In the genomic region with DNA sequence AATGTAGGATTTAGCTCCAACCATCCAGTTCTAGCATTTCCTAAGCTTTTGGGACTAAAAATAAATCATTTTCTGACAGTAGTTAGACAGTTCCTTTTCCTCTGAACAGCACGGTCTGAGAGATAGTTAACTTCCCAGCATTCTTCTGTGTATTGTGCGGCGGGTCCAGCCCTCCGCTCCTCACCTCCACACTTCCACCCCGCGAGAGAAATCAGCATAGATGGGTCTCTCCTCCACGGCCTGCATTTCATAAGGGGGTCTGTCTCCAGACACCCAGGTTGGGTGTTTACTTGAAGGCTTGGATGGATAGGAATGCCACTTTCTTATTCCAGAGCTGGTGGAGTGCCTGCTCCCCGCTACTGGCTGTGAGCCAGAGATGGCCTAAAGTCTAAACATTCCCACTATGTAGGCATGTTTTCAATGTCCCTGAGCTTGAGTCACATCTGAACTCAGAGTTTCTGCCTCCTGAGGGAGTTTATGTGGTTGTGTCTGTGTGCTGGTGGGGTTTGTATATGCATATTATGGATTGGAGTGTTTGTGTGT, we compare ENCODE assay signal across 15 cellular contexts. TPM values are rescaled to one million over a fixed set of nuclear protein-coding genes. Genes with fewer than 3 reads are reported as not detected.
DNase-seq lines count a peak whose midpoint lies in the region; ATAC-seq, FAIRE-seq and TF ChIP-seq lines count a peak whose summit lies in the region.
"Had no signal": no experiment of that assay in that cellular context is flagged by ENCODE, and none has a peak within 500 bp of the region (broad histone marks: within the 10 kb centered on the region; RNA-seq: fewer than 3 reads in every experiment).

No MANE protein-coding gene starts in this region.

- H3K4me1 Mint-ChIP-seq in stimulated activated memory B cell treated with anti-CD40 and anti-IgM and Interleukin-4, amounts not matched to agents 10 μg/mL and 1 μg/mL and 100 μg/mL, for 72 hours, result no peaks in the 10 kb centered on the region

- no peak overlapping the region for H3K27ac ChIP-seq in K562 (ENCODE audit: extremely low read depth, low read depth, low read length)
- H3K27ac ChIP-seq in left ventricle myocardium inferior (replicated peaks), result peak overlapping the region; percentile 64
- no peak overlapping the region for H3K27ac ChIP-seq in smooth muscle cell (ENCODE audit: low read depth)

- 21% methylated on average over 8 of the region's 8 CpGs for WGBS in K562 (ENCODE audit: insufficient coverage, low coverage, missing lambda C conversion rate)
- WGBS in smooth muscle cell (ENCODE audit: low lambda C conversion rate), result 65% methylated on average over 8 of the region's 8 CpGs

- H3F3A ChIP-seq in smooth muscle cell (ENCODE audit: low read depth), result no peaks in the 10 kb centered on the region

- H3K79me2 ChIP-seq in K562 (ENCODE audit: control insufficient read depth, insufficient read depth, low read length) (no peaks in the 10 kb centered on the region), smooth muscle cell (ENCODE audit: low read depth) (no peaks in the 10 kb centered on the region)

- no peak for TF ChIP-seq EP300 in K562 (IDR thresholded peaks at IDR 0.05; ENCODE audit: low read length)

- no peak for FAIRE-seq in K562 (lab: Jason Lieb, UNC)
- FAIRE-seq: keratinocyte had no signal

- H3K27ac Mint-ChIP-seq in stimulated activated memory B cell treated with anti-CD40 and anti-IgM and Interleukin-4, amounts not matched to agents 10 μg/mL and 1 μg/mL and 100 μg/mL, for 72 hours, result no peak overlapping the region
- H3K27ac Mint-ChIP-seq: activated naive CD8-positive, alpha-beta T cell treated with anti-CD3 and anti-CD28 coated beads, Interleukin-2, amount 10 ng/mL, durations not matched to agents 7 days and 5 days; stimulated activated effector memory CD8-positive, alpha-beta T cell treated with anti-CD3 and anti-CD28 coated beads, Interleukin-12 subunit alpha, Interleukin-12 subunit beta, amount 100 ng/mL, for 72 hours; T-helper 17 cell had no signal

- H3K9me3 ChIP-seq in K562 (replicated peaks; ENCODE audit: control insufficient read depth, insufficient read depth, low read depth, low read length), result no peaks in the 10 kb centered on the region
- H3K9me3 ChIP-seq in left ventricle myocardium inferior (replicated peaks), result no peaks in the 10 kb centered on the region
- no peaks in the 10 kb centered on the region for H3K9me3 ChIP-seq in smooth muscle cell (replicated peaks; ENCODE audit: low read depth)
- H3K9me3 ChIP-seq: neutrophil had no signal

- H2AFZ ChIP-seq in K562 (ENCODE audit: low read depth, low read length), result peak overlapping the region; percentile 88
- no peak overlapping the region for H2AFZ ChIP-seq in smooth muscle cell (ENCODE audit: low read depth)

- peaks cover 3% of the 10 kb centered on the region for H3K9me3 Mint-ChIP-seq in stimulated activated memory B cell treated with anti-CD40 and anti-IgM and Interleukin-4, amounts not matched to agents 10 μg/mL and 1 μg/mL and 100 μg/mL, for 72 hours
- H3K9me3 Mint-ChIP-seq: stimulated activated effector memory CD8-positive, alpha-beta T cell treated with anti-CD3 and anti-CD28 coated beads, Interleukin-12 subunit alpha, Interleukin-12 subunit beta, amount 100 ng/mL, for 72 hours had no signal

- H3K4me3 ChIP-seq in K562 (no peak overlapping the region), left ventricle myocardium inferior (peak overlapping the region; percentile 41), smooth muscle cell (no peak overlapping the region)

- POLR2A ChIA-PET in K562 (lab: Yijun Ruan, JAX), result interaction anchor here (0.6 to 1.7 kb wide), 6 partner anchors 13 to 140 kb away, joined by 3 to 6 read pairs (median 3); no protein-coding TSS in a partner anchor

- H3K36me3 Mint-ChIP-seq in stimulated activated memory B cell treated with anti-CD40 and anti-IgM and Interleukin-4, amounts not matched to agents 10 μg/mL and 1 μg/mL and 100 μg/mL, for 72 hours, result peaks cover 6% of the 10 kb centered on the region
- H3K36me3 Mint-ChIP-seq: stimulated activated effector memory CD8-positive, alpha-beta T cell treated with anti-CD3 and anti-CD28 coated beads, Interleukin-12 subunit alpha, Interleukin-12 subunit beta, amount 100 ng/mL, for 72 hours had no signal

- CTCF ChIA-PET in K562 (lab: Yijun Ruan, JAX; ENCODE audit: low intra/inter-chr PET ratio), result no interaction called here

- H3K9me1 ChIP-seq in K562 (ENCODE audit: control insufficient read depth, insufficient read depth, low read length), result no peaks in the 10 kb centered on the region

- H3K4me2 ChIP-seq in K562 (ENCODE audit: insufficient read depth, low read length), result peak overlapping the region; percentile 50; the same call in 1 of the 2 replicates
- H3K4me2 ChIP-seq in smooth muscle cell, result peak overlapping the region; percentile 32

- H3K4me3 Mint-ChIP-seq in stimulated activated memory B cell treated with anti-CD40 and anti-IgM and Interleukin-4, amounts not matched to agents 10 μg/mL and 1 μg/mL and 100 μg/mL, for 72 hours, result no peak overlapping the region
- H3K4me3 Mint-ChIP-seq: activated naive CD8-positive, alpha-beta T cell treated with anti-CD3 and anti-CD28 coated beads, Interleukin-2, amount 10 ng/mL, durations not matched to agents 7 days and 5 days; stimulated activated effector memory CD8-positive, alpha-beta T cell treated with anti-CD3 and anti-CD28 coated beads, Interleukin-12 subunit alpha, Interleukin-12 subunit beta, amount 100 ng/mL, for 72 hours; T-helper 17 cell had no signal

- TF ChIP-seq RAD21 in K562 (CRISPR knock-in tag; conservative IDR thresholded peaks at IDR 0.05 in 1 of 2, IDR thresholded peaks at IDR 0.05 in 1 of 2), result 0 out of 4 replicates have a peak, but pooled peaks of 1 of the 2 experiments have one; percentile 16

- H3K27me3 ChIP-seq in K562 (ENCODE audit: control insufficient read depth in 2 of 2, insufficient read depth in 2 of 2, low read length in 2 of 2) (no peaks in the 10 kb centered on the region), left ventricle myocardium inferior (ENCODE audit: low read depth) (no peaks in the 10 kb centered on the region), smooth muscle cell (ENCODE audit: low read depth) (no peaks in the 10 kb centered on the region)
- H3K27me3 ChIP-seq: neutrophil had no signal

- ATAC-seq in K562 (peak; percentile 54), HG03469 (IDR thresholded peaks at IDR 0.05; ENCODE audit: unreplicated experiment) (no peak)
- ATAC-seq in stimulated activated memory B cell treated with anti-CD40 and anti-IgM and Interleukin-4, amounts not matched to agents 10 μg/mL and 1 μg/mL and 100 μg/mL, for 72 hours, result no peak
- ATAC-seq: stimulated activated effector memory CD8-positive, alpha-beta T cell treated with anti-CD3 and anti-CD28 coated beads, Interleukin-12 subunit alpha, Interleukin-12 subunit beta, amount 100 ng/mL, for 72 hours; T-helper 17 cell had no signal

- no peak for TF ChIP-seq CTCF in K562 (IDR thresholded peaks at IDR 0.05 in 2 of 3, conservative IDR thresholded peaks at IDR 0.05 in 1 of 3; ENCODE audit: insufficient read depth in 2 of 3, low read depth in 1 of 3, low read length in 3 of 3)
- no peak for TF ChIP-seq CTCF in left ventricle myocardium inferior (IDR thresholded peaks at IDR 0.05; ENCODE audit: borderline replicate concordance)
- TF ChIP-seq CTCF in smooth muscle cell (IDR thresholded peaks at IDR 0.05; ENCODE audit: borderline replicate concordance, insufficient read depth, poor library complexity, severe bottlenecking), result no peak

- H3K36me3 ChIP-seq in K562 (ENCODE audit: control insufficient read depth, insufficient read depth, low read length) (no peaks in the 10 kb centered on the region; the same call in 2 of the 3 replicates), left ventricle myocardium inferior (no peaks in the 10 kb centered on the region), smooth muscle cell (ENCODE audit: low read depth) (no peaks in the 10 kb centered on the region)
- H3K36me3 ChIP-seq: neutrophil had no signal

- H3K27me3 Mint-ChIP-seq in stimulated activated memory B cell treated with anti-CD40 and anti-IgM and Interleukin-4, amounts not matched to agents 10 μg/mL and 1 μg/mL and 100 μg/mL, for 72 hours, result peaks cover 14% of the 10 kb centered on the region
- H3K27me3 Mint-ChIP-seq: T-helper 17 cell had no signal

- peak overlapping the region; percentile 13 to 64; a peak in 2 of 4 replicates for H3K9ac ChIP-seq in K562 (ENCODE audit: insufficient read depth in 1 of 2, low read depth in 2 of 2, low read length in 2 of 2)
- H3K9ac ChIP-seq in smooth muscle cell (ENCODE audit: low read depth), result no peak overlapping the region

- DNase-seq in HCEC 1CT (peak; percentile 35), K562 (ENCODE audit: extremely low read depth in 1 of 4, low spot score in 3 of 4) (peak in 3 of 4 experiments; percentile 22 to 53 (median 44)), left ventricle myocardium inferior (peak; percentile 19), smooth muscle cell (lab: John Stamatoyannopoulos, UW; ENCODE audit: unreplicated experiment) (no peak), HuH-7 (ENCODE audit: low spot score) (no peak), cerebellum (ENCODE audit: low spot score) (no peak)
- DNase-seq: activated CD8-positive, alpha-beta memory T cell treated with anti-CD3 and anti-CD28 coated beads for 24 hours; activated naive CD8-positive, alpha-beta T cell treated with anti-CD3 and anti-CD28 coated beads, Interleukin-2, amount 10 ng/mL, durations not matched to agents 7 days and 5 days; NCI-H2171; T-helper 17 cell had no signal

- H3K4me1 ChIP-seq in K562 (replicated peaks in 1 of 2; ENCODE audit: control insufficient read depth in 2 of 2, insufficient read depth in 2 of 2, low read length in 2 of 2) (peaks cover 6 to 24% of the 10 kb centered on the region in 2 experiments; a peak in 4 of 5 replicates), left ventricle myocardium inferior (peaks cover 35% of the 10 kb centered on the region), smooth muscle cell (ENCODE audit: low read depth) (no peaks in the 10 kb centered on the region)

- BruUV-seq in K562 (replicated peaks; lab: Mats Ljungman, UMichigan), result no TSS peak

- in situ Hi-C loops in K562 (cut with MboI), result no loop called here

- intact Hi-C loops in K562 (cut with micrococcal nuclease) (no loop called here), left ventricle myocardium inferior (cut with micrococcal nuclease) (no loop called here)

- no peak for TF ChIP-seq POLR2A in K562 (conservative IDR thresholded peaks at IDR 0.05)

- H4K20me1 ChIP-seq in K562 (replicated peaks; ENCODE audit: control insufficient read depth, insufficient read depth, low read length), result no peaks in the 10 kb centered on the region
- H4K20me1 ChIP-seq in smooth muscle cell (ENCODE audit: low read depth), result no peaks in the 10 kb centered on the region

RNA-seq across cellular contexts. Expression of gene PPP2R5A, which starts 38.0 kb away (rescaled TPM):
- 22.5 and 38.1 TPM in 2 replicates for total RNA-seq in K562 (2011; cell fraction: chromatin; rRNA removed; ENCODE audit: low replicate concordance)
- 17.6 and 18.8 TPM in 2 replicates for total RNA-seq in K562 (2011; cell fraction: nucleolus; rRNA removed)
- 24.0 and 38.3 TPM in 2 replicates for total RNA-seq in K562 (2011; cell fraction: nucleoplasm; rRNA removed)
- total RNA-seq in K562 (2014; rRNA removed) (57.2 and 59.8 TPM in 2 replicates), K562 (2014; rRNA removed; fragmentation: Illumina TruSeq; extraction: Trizol) (64.3 and 73.5 TPM in 2 replicates), K562 (2015; rRNA removed; fragmentation: Illumina TruSeq; extraction: Trizol) (66.1 and 69.6 TPM in 2 replicates), K562 (2021) (70.9 and 71.1 TPM in 2 replicates), left ventricle myocardium inferior (69.3 TPM), smooth muscle cell (17.6 and 24.9 TPM in 2 replicates), cerebellum (15.7 TPM)
- polyA plus RNA-seq in K562 (2011; rRNA removed) (79.3 and 106 TPM in 2 replicates), K562 (2014; fragmentation: Illumina TruSeq; extraction: Trizol) (62.9 and 71.3 TPM in 2 replicates), K562 (2014; fragmentation: Nextera tagmentation; extraction: Ambion mirVana) (10 to 100 TPM; 26.9 to 31.2 TPM), K562 (2014; rRNA removed) (53.8 and 62.2 TPM in 2 replicates), smooth muscle cell (12.2 and 12.3 TPM in 2 replicates)
- polyA plus RNA-seq in K562 (2011; cell fraction: cytosol; rRNA removed), result 37.4 and 45.8 TPM in 2 replicates
- polyA plus RNA-seq in K562 (2011; cell fraction: nucleus; rRNA removed), result 26.6 and 37.4 TPM in 2 replicates
- 45.3 and 51.5 TPM in 2 replicates for polyA plus RNA-seq in K562 (2012)
- polyA minus RNA-seq in K562 (2011; rRNA and poly(A)+ RNA removed), result 59.4 and 61.4 TPM in 2 replicates
- 33.0 and 37.2 TPM in 2 replicates for polyA minus RNA-seq in K562 (2011; cell fraction: cytosol; rRNA and poly(A)+ RNA removed)
- polyA minus RNA-seq in K562 (2011; cell fraction: nucleus; rRNA and poly(A)+ RNA removed), result 25.4 and 30.1 TPM in 2 replicates

Comparison
In these comparisons a context has a peak if more than half of its experiments do, and no peak if none do; other contexts are left out.
1. DNase-seq: peak in HCEC 1CT (single experiment), K562 (3 of 4) and left ventricle myocardium inferior (single experiment); none in smooth muscle cell (single experiment), HuH-7 (single experiment) and cerebellum (single experiment).